In the genomic region with DNA sequence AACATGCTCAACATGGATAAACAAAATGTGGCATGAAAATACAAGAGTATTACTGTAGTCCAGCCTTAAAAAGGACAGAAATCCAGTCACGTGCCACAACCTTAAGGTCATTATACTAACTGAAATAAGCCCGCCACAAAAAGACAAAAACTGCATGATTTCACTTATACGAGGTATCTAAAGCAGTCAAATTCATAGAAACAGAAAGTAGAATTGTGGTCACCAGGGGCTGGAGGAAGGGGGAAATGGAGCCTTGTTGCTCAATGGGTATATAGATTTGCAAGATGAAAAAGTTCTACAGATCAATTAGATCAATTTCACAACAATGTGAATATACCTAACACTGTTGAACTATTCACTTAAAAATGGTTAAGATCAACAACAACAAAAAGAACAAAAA, we compare ENCODE assay signal across 9 cellular contexts. TPM values are rescaled to one million over a fixed set of nuclear protein-coding genes. Genes with fewer than 3 reads are reported as not detected.
DNase-seq lines count a peak whose midpoint lies in the region; ATAC-seq and TF ChIP-seq lines count a peak whose summit lies in the region.
"Had no signal": no experiment of that assay in that cellular context is flagged by ENCODE, and none has a peak within 500 bp of the region (broad histone marks: within the 10 kb centered on the region; RNA-seq: fewer than 3 reads in every experiment).

No MANE protein-coding gene starts in this region.

- no peaks in the 10 kb centered on the region for H3K9me2 ChIP-seq in Karpas-422 (replicated peaks; ENCODE audit: insufficient read depth, low read length)

- peaks cover 52% of the 10 kb centered on the region for H3K4me1 ChIP-seq in Karpas-422 (ENCODE audit: low read length)

- no peaks in the 10 kb centered on the region for H3K27me3 Mint-ChIP-seq in activated CD4-positive, alpha-beta T cell treated with anti-CD3 and anti-CD28 coated beads for 36 hours
- H3K27me3 Mint-ChIP-seq in natural killer cell (ENCODE audit: low read depth in 2 of 2) (no peaks in the 10 kb centered on the region), endothelial cell (ENCODE audit: unreplicated experiment) (peaks cover 2% of the 10 kb centered on the region)

- peaks cover 100% of the 10 kb centered on the region for H3K79me2 ChIP-seq in Karpas-422 (ENCODE audit: low read length)

- peaks cover 65% of the 10 kb centered on the region for H3K36me3 Mint-ChIP-seq in activated CD4-positive, alpha-beta T cell treated with anti-CD3 and anti-CD28 coated beads for 36 hours (ENCODE audit: low read depth)
- H3K36me3 Mint-ChIP-seq in natural killer cell (no peaks in the 10 kb centered on the region), endothelial cell (ENCODE audit: low read depth, unreplicated experiment) (peaks cover 22% of the 10 kb centered on the region)

- H3K9me3 Mint-ChIP-seq in activated CD4-positive, alpha-beta T cell treated with anti-CD3 and anti-CD28 coated beads for 36 hours (ENCODE audit: low read depth): peaks cover 2% of the 10 kb centered on the region
- H3K9me3 Mint-ChIP-seq in natural killer cell: no peaks in the 10 kb centered on the region
- H3K9me3 Mint-ChIP-seq in endothelial cell (ENCODE audit: unreplicated experiment): no peaks in the 10 kb centered on the region

- no peaks in the 10 kb centered on the region for H3K27me3 ChIP-seq in Karpas-422 (ENCODE audit: low read length)

- H3K9ac ChIP-seq in Karpas-422 (ENCODE audit: low read length): no peak overlapping the region

- peaks cover 74% of the 10 kb centered on the region for H3K4me1 Mint-ChIP-seq in activated CD4-positive, alpha-beta T cell treated with anti-CD3 and anti-CD28 coated beads for 36 hours
- peaks cover 49 to 67% of the 10 kb centered on the region in 2 donors for H3K4me1 Mint-ChIP-seq in natural killer cell
- H3K4me1 Mint-ChIP-seq in endothelial cell (ENCODE audit: unreplicated experiment): peaks cover 6% of the 10 kb centered on the region

- POLR2A ChIA-PET in activated CD4-positive, alpha-beta T cell treated with anti-CD3 and anti-CD28 coated beads for 36 hours (lab: Charles Lee): no interaction called here

- H3K36me3 ChIP-seq in Karpas-422 (ENCODE audit: insufficient read depth, low read length): peaks cover 27% of the 10 kb centered on the region

- ATAC-seq in activated CD4-positive, alpha-beta T cell treated with anti-CD3 and anti-CD28 coated beads for 36 hours: peak; percentile 47
- ATAC-seq in HG02678 (IDR thresholded peaks at IDR 0.05; ENCODE audit: unreplicated experiment) (peak; percentile 92), natural killer cell (peak; percentile 63 to 75 (median 72)), Right ventricle myocardium superior (ENCODE audit: poor library complexity) (no peak)

- no peak overlapping the region for H2AFZ ChIP-seq in Karpas-422 (ENCODE audit: low read length)

- H3K27ac ChIP-seq in Karpas-422 (ENCODE audit: low read length): peak overlapping the region; percentile 14; the same call in 1 of the 2 replicates

- H3K4me2 ChIP-seq in Karpas-422 (ENCODE audit: low read depth, low read length, poor library complexity, severe bottlenecking): peak overlapping the region; percentile 42

- CTCF ChIA-PET in activated CD4-positive, alpha-beta T cell treated with anti-CD3 and anti-CD28 coated beads for 36 hours (lab: Charles Lee): interaction anchor here (0.7 to 1.2 kb wide), 3 partner anchors 19 to 37 kb away, joined by 3 to 4 read pairs (median 3); no protein-coding TSS in a partner anchor

- no peaks in the 10 kb centered on the region for H3K9me3 ChIP-seq in Karpas-422 (ENCODE audit: low read length)

- peak overlapping the region; percentile 7; the same call in 1 of the 2 replicates for H3K4me3 ChIP-seq in Karpas-422 (ENCODE audit: low read length)

- TF ChIP-seq CTCF in natural killer cell (IDR thresholded peaks at IDR 0.05): no peak
- TF ChIP-seq CTCF in endothelial cell (IDR thresholded peaks at IDR 0.05; ENCODE audit: unreplicated experiment): no peak

- intact Hi-C loops in activated CD4-positive, alpha-beta T cell treated with anti-CD3 and anti-CD28 coated beads for 36 hours (cut with DNase I, micrococcal nuclease): no loop called here
- intact Hi-C loops in natural killer cell (cut with micrococcal nuclease) (no loop called here), Right ventricle myocardium superior (cut with DNase I) (no loop called here)

- H4K20me1 ChIP-seq in Karpas-422 (ENCODE audit: insufficient read depth, low read depth, low read length): peaks cover 6% of the 10 kb centered on the region; the same call in 1 of the 2 replicates

- H3K4me3 Mint-ChIP-seq in activated CD4-positive, alpha-beta T cell treated with anti-CD3 and anti-CD28 coated beads for 36 hours: peak overlapping the region; percentile 29
- peak overlapping the region; percentile 35 for H3K4me3 Mint-ChIP-seq in natural killer cell
- no peak overlapping the region for H3K4me3 Mint-ChIP-seq in endothelial cell (ENCODE audit: unreplicated experiment)

- no peak for DNase-seq in activated CD4-positive, alpha-beta T cell treated with anti-CD3 and anti-CD28 coated beads for 36 hours
- DNase-seq in activated CD4-positive, alpha-beta T cell treated with anti-CD3 and anti-CD28 coated beads for 4 hours: no peak
- DNase-seq in Karpas-422 (peak; percentile 68), natural killer cell (no peak), endothelial cell (ENCODE audit: low spot score) (no peak), 8988T (no peak), Right ventricle myocardium superior (no peak)
- DNase-seq: NCI-H526 treated with DMSO at 0.1 percent for 48 hours had no signal

- H3K27ac Mint-ChIP-seq in activated CD4-positive, alpha-beta T cell treated with anti-CD3 and anti-CD28 coated beads for 36 hours: no peak overlapping the region
- H3K27ac Mint-ChIP-seq in natural killer cell: peak overlapping the region; percentile 84 to 85
- H3K27ac Mint-ChIP-seq in endothelial cell (ENCODE audit: unreplicated experiment): no peak overlapping the region

RNA-seq across cellular contexts. Expression of a gene that starts 7.4 kb away (rescaled TPM):
- 10 to 100 TPM; 44.2 to 48.9 TPM for total RNA-seq in activated CD4-positive, alpha-beta T cell treated with anti-CD3 and anti-CD28 coated beads for 36 hours
- 41.8 and 43.0 TPM in 2 replicates for total RNA-seq in Karpas-422 (2014; rRNA removed; shearing (Covaris generic); ENCODE audit: low replicate concordance)
- total RNA-seq in natural killer cell (10 to 100 TPM; 27.6 to 39.3 (median 35.2) TPM), endothelial cell (ENCODE audit: unreplicated experiment) (84.6 TPM), Right ventricle myocardium superior (17.6 TPM)

RNA-seq across cellular contexts. Expression of a gene that starts 7.4 kb away (rescaled TPM):
- 1 to 10 TPM; 6.6 to 6.7 TPM for total RNA-seq in activated CD4-positive, alpha-beta T cell treated with anti-CD3 and anti-CD28 coated beads for 36 hours
- total RNA-seq in Karpas-422 (2014; rRNA removed; shearing (Covaris generic); ENCODE audit: low replicate concordance): 7.8 and 12.2 TPM in 2 replicates
- total RNA-seq in natural killer cell: 10 to 100 TPM in 2 of 3 donors, 1 to 10 TPM in 1; 8.8 to 12.6 (median 12.0) TPM
- total RNA-seq in endothelial cell (ENCODE audit: unreplicated experiment): 9.8 TPM
- 2.9 TPM for total RNA-seq in Right ventricle myocardium superior

RNA-seq across cellular contexts. Expression of a gene that starts 24.3 kb away (rescaled TPM):
- total RNA-seq in activated CD4-positive, alpha-beta T cell treated with anti-CD3 and anti-CD28 coated beads for 36 hours: 10 to 100 TPM; 39.2 to 43.4 TPM
- 33.9 and 72.5 TPM in 2 replicates for total RNA-seq in Karpas-422 (2014; rRNA removed; shearing (Covaris generic); ENCODE audit: low replicate concordance)
- total RNA-seq in natural killer cell: 10 to 100 TPM; 32.4 to 38.2 (median 37.9) TPM
- 341 TPM for total RNA-seq in endothelial cell (ENCODE audit: unreplicated experiment)
- 80.7 TPM for total RNA-seq in Right ventricle myocardium superior

Comparison
In these comparisons a context has a peak if more than half of its experiments do, and no peak if none do; other contexts are left out.
1. H3K27ac Mint-ChIP-seq: peak in natural killer cell (2 of 2); none in activated CD4-positive, alpha-beta T cell treated with anti-CD3 and anti-CD28 coated beads for 36 hours (single experiment) and endothelial cell (single experiment).